In genomic region chr7:98203261-98203963, GRCh38 we compare ENCODE assay signal across 10 cellular contexts. TPM values are rescaled to one million over a fixed set of nuclear protein-coding genes. Genes with fewer than 3 reads are reported as not detected.
DNase-seq lines count a peak whose midpoint lies in the region; ATAC-seq, FAIRE-seq and TF ChIP-seq lines count a peak whose summit lies in the region.
"Had no signal": no experiment of that assay in that cellular context is flagged by ENCODE, and none has a peak within 500 bp of the region (broad histone marks: within the 10 kb centered on the region; RNA-seq: fewer than 3 reads in every experiment).

No MANE protein-coding gene starts in this region.

- peaks cover 12% of the 10 kb centered on the region for H4K20me1 ChIP-seq in PC-9 (ENCODE audit: insufficient read depth)

- CTCF ChIA-PET in PC-9 (lab: Charles Lee): no interaction called here

- intact Hi-C loops in kidney (cut with DNase I) (no loop called here), PC-9 (cut with micrococcal nuclease; ENCODE audit: unreplicated experiment) (no loop called here)

- ATAC-seq in GM19397 (IDR thresholded peaks at IDR 0.05; ENCODE audit: unreplicated experiment): peak; percentile 40
- peak; percentile 30 for ATAC-seq in HG03175 (IDR thresholded peaks at IDR 0.05; ENCODE audit: unreplicated experiment)

- H3F3A ChIP-seq in PC-9 (ENCODE audit: insufficient read depth, low read depth): peaks cover 6% of the 10 kb centered on the region; the same call in 1 of the 2 replicates

- POLR2A ChIA-PET in PC-9 (lab: Charles Lee; ENCODE audit: unreplicated experiment): no interaction called here

- FAIRE-seq in kidney (lab: Jason Lieb, UNC) (no peak), HTR-8/SVneo (lab: Jason Lieb, UNC) (no peak)
- FAIRE-seq: H54 had no signal

- peak; percentile 83 for DNase-seq in GM13976 (ENCODE audit: low spot score)
- DNase-seq in kidney: peak; percentile 62
- no peak for DNase-seq in HTR-8/SVneo (ENCODE audit: insufficient read length, low spot score)
- DNase-seq in PC-9: no peak
- no peak for DNase-seq in CD1c-positive myeloid dendritic cell (ENCODE audit: extremely low spot score)
- DNase-seq in NCI-H510A treated with DMSO at 0.1 percent for 48 hours (lab: John Stamatoyannopoulos, UW): no peak

- no peak overlapping the region for H3K9ac ChIP-seq in kidney (ENCODE audit: low read length in 2 of 2)

- no peaks in the 10 kb centered on the region for H3K9me2 ChIP-seq in PC-9 (ENCODE audit: insufficient read depth)

- H3K4me2 ChIP-seq in PC-9: no peak overlapping the region

- in situ Hi-C loops in GM13976 (cut with MboI; ENCODE audit: low sequenced_read_pairs, unreplicated experiment): no loop called here

- H3K9me3 ChIP-seq in kidney (ENCODE audit: control insufficient read depth in 1 of 2, low read length in 2 of 2) (no peaks in the 10 kb centered on the region), PC-9 (ENCODE audit: insufficient read depth, low read depth) (no peaks in the 10 kb centered on the region)

- H3K4me1 ChIP-seq in kidney (ENCODE audit: control insufficient read depth in 1 of 2, insufficient read depth in 1 of 2, low read depth in 1 of 2, low read length in 2 of 2) (no peaks in the 10 kb centered on the region), PC-9 (replicated peaks; ENCODE audit: insufficient read depth) (no peaks in the 10 kb centered on the region)

- BruUV-seq in PC-9 (replicated peaks; lab: Mats Ljungman, UMichigan): no TSS peak

- H3K36me3 ChIP-seq in kidney (ENCODE audit: control insufficient read depth in 1 of 2, insufficient read depth in 2 of 2, low read length in 2 of 2) (peaks cover 0 to 15% of the 10 kb centered on the region in 2 donors), PC-9 (ENCODE audit: low read depth) (0 out of 2 replicates have a peak, but pooled peaks cover 4% of the 10 kb centered on the region)

- H3K4me3 ChIP-seq in kidney (ENCODE audit: low read length in 2 of 2) (no peak overlapping the region), PC-9 (no peak overlapping the region)

- no peak overlapping the region for H2AFZ ChIP-seq in PC-9

- peaks cover 12% of the 10 kb centered on the region for H3K79me2 ChIP-seq in PC-9 (ENCODE audit: low read depth)

- no peaks in the 10 kb centered on the region for H3K27me3 ChIP-seq in PC-9 (ENCODE audit: insufficient read depth, low read depth)

- H3K27ac ChIP-seq in kidney (ENCODE audit: low read depth in 2 of 2, low read length in 2 of 2) (no peak overlapping the region), PC-9 (no peak overlapping the region)

- TF ChIP-seq CTCF in GM13976 (IDR thresholded peaks at IDR 0.05; ENCODE audit: borderline replicate concordance, control extremely low read depth, extremely low read depth, insufficient read depth, missing control alignments) (no peak), kidney (IDR thresholded peaks at IDR 0.05; ENCODE audit: borderline replicate concordance, extremely low read depth, insufficient read depth) (no peak), PC-9 (conservative IDR thresholded peaks at IDR 0.05) (no peak)

RNA-seq across cellular contexts. Expression of gene BHLHA15, which starts 7.8 kb away (rescaled TPM):
- total RNA-seq in kidney: 3.1 TPM
- not detected for polyA plus RNA-seq in kidney (ENCODE audit: insufficient read depth, low read depth, low replicate concordance)
- 0.53 and 0.79 TPM in 2 replicates for total RNA-seq in PC-9 (2021)
- total RNA-seq: LHCN-M2 had no signal

RNA-seq across cellular contexts. Expression of gene TECPR1, which starts 48.6 kb away (rescaled TPM):
- total RNA-seq in kidney (39.5 TPM), PC-9 (2021) (22.7 and 27.4 TPM in 2 replicates)
- polyA plus RNA-seq in kidney (ENCODE audit: insufficient read depth, low read depth, low replicate concordance): 5.1 TPM

Comparison
In these comparisons a context has a peak if more than half of its experiments do, and no peak if none do; other contexts are left out.
1. DNase-seq: peak in GM13976 (single experiment) and kidney (single experiment); none in HTR-8/SVneo (single experiment), PC-9 (0 of 2), CD1c-positive myeloid dendritic cell (single experiment) and NCI-H510A treated with DMSO at 0.1 percent for 48 hours (single experiment).